In genomic region chr16:686459-687260, GRCh38 we compare ENCODE assay signal across 20 cellular contexts.
"Had no signal": no experiment of that assay in that cellular context is flagged by ENCODE, and none has a peak within 500 bp of the region (broad histone marks: within the 10 kb centered on the region; RNA-seq: fewer than 3 reads in every experiment).

No MANE protein-coding gene starts in this region.

- H3K27me3 ChIP-seq: breast epithelium, esophagus muscularis mucosa, testis, vagina had no signal

- H3K9me3 ChIP-seq: breast epithelium, esophagus muscularis mucosa, left ventricle myocardium inferior, sigmoid colon, testis, vagina had no signal

- H3K36me3 ChIP-seq: breast epithelium had no signal

- DNase-seq: activated CD4-positive, CD25-positive, alpha-beta regulatory T cell treated with anti-CD3 and anti-CD28 coated beads, Interleukin-2, amount 50 U/mL, for 72 hours; activated naive CD8-positive, alpha-beta T cell treated with anti-CD3 and anti-CD28 coated beads for 36 hours; activated T-cell treated with anti-CD3 and anti-CD28 coated beads, Interleukin-2, amount 50 U/mL, for 1 hour; left ventricle myocardium inferior; midbrain; occipital lobe; sigmoid colon; stimulated activated CD4-positive, alpha-beta T cell treated with anti-CD3 and anti-CD28 coated beads, Interleukin-15, amount 100 ng/mL, for 24 hours; testis; trophoblast cell had no signal

- ATAC-seq: stimulated activated memory B cell treated with anti-CD40 and anti-IgM and Interleukin-4, amounts not matched to agents 10 μg/mL and 1 μg/mL and 100 μg/mL, for 72 hours had no signal

- H3K4me3 ChIP-seq: breast epithelium, coronary artery, esophagus muscularis mucosa, hepatocyte, left ventricle myocardium inferior, sigmoid colon, smooth muscle cell, testis, vagina had no signal

- H3K27ac ChIP-seq: breast epithelium, coronary artery, esophagus muscularis mucosa, hepatocyte, left ventricle myocardium inferior, sigmoid colon, testis, vagina, WERI-Rb-1 had no signal

- H3K27ac Mint-ChIP-seq: activated naive CD8-positive, alpha-beta T cell treated with anti-CD3 and anti-CD28 coated beads for 36 hours; stimulated activated memory B cell treated with anti-CD40 and anti-IgM and Interleukin-4, amounts not matched to agents 10 μg/mL and 1 μg/mL and 100 μg/mL, for 72 hours had no signal

- H3K27me3 Mint-ChIP-seq: activated naive CD8-positive, alpha-beta T cell treated with anti-CD3 and anti-CD28 coated beads for 36 hours; central memory CD8-positive, alpha-beta T cell; stimulated activated memory B cell treated with anti-CD40 and anti-IgM and Interleukin-4, amounts not matched to agents 10 μg/mL and 1 μg/mL and 100 μg/mL, for 72 hours had no signal

- H3K9me3 Mint-ChIP-seq: activated naive CD8-positive, alpha-beta T cell treated with anti-CD3 and anti-CD28 coated beads for 36 hours; nephron progenitor cell had no signal
